Comparison of ENCODE assay signal across 32 cellular contexts in genomic region chr16:85980686-85981085, GRCh38.
"Had no signal": no experiment of that assay in that cellular context is flagged by ENCODE, and none has a peak within 500 bp of the region (broad histone marks: within the 10 kb centered on the region; RNA-seq: fewer than 3 reads in every experiment).

No MANE protein-coding gene starts in this region.

- H3K4me3 ChIP-seq: adrenal gland, body of pancreas, cardiac muscle cell, colonic mucosa had no signal

- H3K36me3 Mint-ChIP-seq: activated CD4-positive, alpha-beta memory T cell treated with anti-CD3 and anti-CD28 coated beads for 36 hours; activated CD8-positive, alpha-beta memory T cell treated with anti-CD3 and anti-CD28 coated beads, Interleukin-2, amount 10 ng/mL, durations not matched to agents 7 days and 5 days; activated naive CD4-positive, alpha-beta T cell treated with anti-CD3 and anti-CD28 coated beads, Interleukin-2, amount 10 ng/mL, durations not matched to agents 7 days and 5 days had no signal

- H3K9me3 Mint-ChIP-seq: activated B cell treated with CpG ODN at 0.5 μM for 24 hours; activated CD4-positive, alpha-beta memory T cell treated with anti-CD3 and anti-CD28 coated beads for 36 hours; activated CD4-positive, alpha-beta T cell treated with anti-CD3 and anti-CD28 coated beads, Interleukin-2, amount 10 ng/mL, durations not matched to agents 24 days and 14 days; activated naive CD4-positive, alpha-beta T cell treated with anti-CD3 and anti-CD28 coated beads, Interleukin-2, amount 10 ng/mL, durations not matched to agents 7 days and 5 days; activated naive CD4-positive, alpha-beta T cell treated with anti-CD3 and anti-CD28 coated beads, Interleukin-2, amount 50 U/mL, for 72 hours; activated T-helper 1 cell treated with anti-CD3 and anti-CD28 coated beads, Interleukin-12 subunit alpha, Interleukin-12 subunit beta, Interleukin-2, Interleukin-4 antibody, amounts not matched to agents 30 ng/mL and 10 ng/mL and 1 ng/mL, durations not matched to agents 14 hours and 24 hours and 36 hours; activated T-helper 2 cell treated with anti-CD3 and anti-CD28 coated beads, Interferon-gamma antibody, Interleukin-2, Interleukin-4, amounts not matched to agents 10 μg/mL and 5 μg/mL and 100 μg/mL, durations not matched to agents 14 hours and 24 hours and 36 hours; T-helper 2 cell treated with Interferon-gamma antibody and Interleukin-4, amounts not matched to agents 5 μg/mL and 100 μg/mL, for 36 hours had no signal

- DNase-seq: activated B cell treated with CpG ODN at 0.5 μM for 24 hours; activated CD4-positive, alpha-beta memory T cell treated with anti-CD3 and anti-CD28 coated beads for 36 hours; activated CD4-positive, alpha-beta T cell treated with anti-CD3 and anti-CD28 coated beads, Interleukin-2, amount 10 ng/mL, durations not matched to agents 24 days and 14 days; activated CD8-positive, alpha-beta memory T cell treated with anti-CD3 and anti-CD28 coated beads, Interleukin-2, amount 10 ng/mL, durations not matched to agents 7 days and 5 days; activated CD8-positive, alpha-beta memory T cell treated with anti-CD3 and anti-CD28 coated beads, Interleukin-2, amount 50 U/mL, for 4 hours; activated CD8-positive, alpha-beta T cell treated with anti-CD3 and anti-CD28 coated beads, Interleukin-2, amount 10 ng/mL, durations not matched to agents 7 days and 5 days; activated effector memory CD4-positive, alpha-beta T cell treated with anti-CD3 and anti-CD28 coated beads, Interleukin-2, amount 50 U/mL, for 16 hours; activated naive CD4-positive, alpha-beta T cell; activated naive CD4-positive, alpha-beta T cell treated with anti-CD3 and anti-CD28 coated beads, Interleukin-2, amount 10 ng/mL, durations not matched to agents 7 days and 5 days; activated T-cell treated with anti-CD3 and anti-CD28 coated beads, Interleukin-2, amount 50 U/mL, for 1 hour; activated T-cell treated with anti-CD3 and anti-CD28 coated beads, Interleukin-2, amount 50 U/mL, for 48 hours; adrenal gland; amygdala; aorta; body of pancreas; central memory CD4-positive, alpha-beta T cell; cerebellar nuclear complex; colonic mucosa; effector CD8-positive, alpha-beta T cell; foreskin fibroblast; head of caudate nucleus; T-helper 1 cell; T-helper 17 cell; T1000; WERI-Rb-1 had no signal

- H3K27ac Mint-ChIP-seq: activated B cell treated with CpG ODN at 0.5 μM for 24 hours; activated CD4-positive, alpha-beta memory T cell treated with anti-CD3 and anti-CD28 coated beads for 36 hours; activated CD4-positive, alpha-beta T cell treated with anti-CD3 and anti-CD28 coated beads, Interleukin-2, amount 10 ng/mL, durations not matched to agents 24 days and 14 days; activated CD8-positive, alpha-beta memory T cell treated with anti-CD3 and anti-CD28 coated beads, Interleukin-2, amount 10 ng/mL, durations not matched to agents 7 days and 5 days; activated CD8-positive, alpha-beta T cell treated with anti-CD3 and anti-CD28 coated beads, Interleukin-2, amount 10 ng/mL, durations not matched to agents 7 days and 5 days; activated naive CD4-positive, alpha-beta T cell treated with anti-CD3 and anti-CD28 coated beads, Interleukin-2, amount 10 ng/mL, durations not matched to agents 7 days and 5 days; activated naive CD4-positive, alpha-beta T cell treated with anti-CD3 and anti-CD28 coated beads, Interleukin-2, amount 50 U/mL, for 72 hours; activated T-helper 1 cell treated with anti-CD3 and anti-CD28 coated beads, Interleukin-12 subunit alpha, Interleukin-12 subunit beta, Interleukin-2, Interleukin-4 antibody, amounts not matched to agents 30 ng/mL and 10 ng/mL and 1 ng/mL, durations not matched to agents 14 hours and 24 hours and 36 hours; activated T-helper 2 cell treated with anti-CD3 and anti-CD28 coated beads, Interferon-gamma antibody, Interleukin-2, Interleukin-4, amounts not matched to agents 10 μg/mL and 5 μg/mL and 100 μg/mL, durations not matched to agents 14 hours and 24 hours and 36 hours; T-helper 17 cell; T-helper 2 cell treated with Interferon-gamma antibody and Interleukin-4, amounts not matched to agents 5 μg/mL and 100 μg/mL, for 36 hours had no signal

- H3K9me3 ChIP-seq: adrenal gland, body of pancreas, colonic mucosa had no signal

- ATAC-seq: activated CD4-positive, CD25-positive, alpha-beta regulatory T cell treated with anti-CD3 and anti-CD28 coated beads, Interleukin-2, amount 50 U/mL, for 24 hours; activated CD8-positive, alpha-beta memory T cell treated with anti-CD3 and anti-CD28 coated beads, Interleukin-2, amount 10 ng/mL, durations not matched to agents 7 days and 5 days; activated CD8-positive, alpha-beta T cell treated with anti-CD3 and anti-CD28 coated beads, Interleukin-2, amount 10 ng/mL, durations not matched to agents 7 days and 5 days; activated naive CD4-positive, alpha-beta T cell treated with anti-CD3 and anti-CD28 coated beads, Interleukin-2, amount 50 U/mL, for 72 hours; body of pancreas; esophagus mucosa; T-helper 17 cell had no signal

- H3K27me3 ChIP-seq: adrenal gland, body of pancreas, cardiac muscle cell, colonic mucosa had no signal

- H3K36me3 ChIP-seq: adrenal gland, cardiac muscle cell, colonic mucosa, WERI-Rb-1 had no signal

- H3K4me3 Mint-ChIP-seq: activated B cell treated with CpG ODN at 0.5 μM for 24 hours; activated CD4-positive, alpha-beta memory T cell treated with anti-CD3 and anti-CD28 coated beads for 36 hours; activated CD4-positive, alpha-beta T cell treated with anti-CD3 and anti-CD28 coated beads, Interleukin-2, amount 10 ng/mL, durations not matched to agents 24 days and 14 days; activated CD8-positive, alpha-beta memory T cell treated with anti-CD3 and anti-CD28 coated beads, Interleukin-2, amount 10 ng/mL, durations not matched to agents 7 days and 5 days; activated CD8-positive, alpha-beta T cell treated with anti-CD3 and anti-CD28 coated beads, Interleukin-2, amount 10 ng/mL, durations not matched to agents 7 days and 5 days; activated naive CD4-positive, alpha-beta T cell treated with anti-CD3 and anti-CD28 coated beads, Interleukin-2, amount 10 ng/mL, durations not matched to agents 7 days and 5 days; activated T-helper 1 cell treated with anti-CD3 and anti-CD28 coated beads, Interleukin-12 subunit alpha, Interleukin-12 subunit beta, Interleukin-2, Interleukin-4 antibody, amounts not matched to agents 30 ng/mL and 10 ng/mL and 1 ng/mL, durations not matched to agents 14 hours and 24 hours and 36 hours; T-helper 17 cell; T-helper 2 cell treated with Interferon-gamma antibody and Interleukin-4, amounts not matched to agents 5 μg/mL and 100 μg/mL, for 36 hours had no signal

- H3K27me3 Mint-ChIP-seq: activated B cell treated with CpG ODN at 0.5 μM for 24 hours had no signal

- H3K4me1 ChIP-seq: adrenal gland, body of pancreas had no signal

- H3K27ac ChIP-seq: adrenal gland, body of pancreas, cardiac muscle cell, colonic mucosa, WERI-Rb-1 had no signal
